In the genomic region with DNA sequence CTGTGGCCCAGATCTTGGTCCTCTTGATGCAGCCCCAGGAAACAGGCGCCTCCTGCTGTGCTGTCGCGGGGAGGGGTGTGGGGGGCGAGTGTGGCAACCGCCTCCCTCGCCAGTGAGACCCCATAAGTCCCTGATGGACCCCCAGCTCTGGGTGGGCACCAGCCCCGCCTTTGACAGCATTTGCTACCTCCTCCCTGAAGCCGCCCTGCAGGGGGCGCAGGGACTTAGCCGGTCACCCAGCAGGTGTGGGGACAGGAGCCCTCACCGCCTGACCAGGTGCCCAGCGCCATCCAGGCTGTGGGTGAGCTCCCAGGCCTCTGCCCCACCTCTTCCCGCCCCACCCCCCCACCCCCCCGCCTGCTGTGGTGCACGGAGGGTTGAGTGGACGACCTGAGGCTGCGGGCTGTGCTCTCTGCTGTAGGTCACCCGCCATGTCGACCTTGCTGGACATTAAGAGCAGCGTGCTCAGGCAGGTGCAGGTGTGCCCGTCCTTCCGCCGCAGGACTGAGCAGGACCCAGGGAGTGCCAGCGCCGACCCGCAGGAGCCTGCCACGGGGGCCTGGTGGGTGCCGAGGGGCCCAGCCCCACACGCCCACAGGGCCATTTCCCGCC, we compare ENCODE assay signal across 2 cellular contexts.
TF ChIP-seq lines count a peak whose summit lies in the region.

No MANE protein-coding gene starts in this region.

TF ChIP-seq in SK-N-SH, 30 proteins besides CTCF, POLR2A, EP300 and RAD21 (continued from another document):
- TF ChIP-seq, protein P1, sequence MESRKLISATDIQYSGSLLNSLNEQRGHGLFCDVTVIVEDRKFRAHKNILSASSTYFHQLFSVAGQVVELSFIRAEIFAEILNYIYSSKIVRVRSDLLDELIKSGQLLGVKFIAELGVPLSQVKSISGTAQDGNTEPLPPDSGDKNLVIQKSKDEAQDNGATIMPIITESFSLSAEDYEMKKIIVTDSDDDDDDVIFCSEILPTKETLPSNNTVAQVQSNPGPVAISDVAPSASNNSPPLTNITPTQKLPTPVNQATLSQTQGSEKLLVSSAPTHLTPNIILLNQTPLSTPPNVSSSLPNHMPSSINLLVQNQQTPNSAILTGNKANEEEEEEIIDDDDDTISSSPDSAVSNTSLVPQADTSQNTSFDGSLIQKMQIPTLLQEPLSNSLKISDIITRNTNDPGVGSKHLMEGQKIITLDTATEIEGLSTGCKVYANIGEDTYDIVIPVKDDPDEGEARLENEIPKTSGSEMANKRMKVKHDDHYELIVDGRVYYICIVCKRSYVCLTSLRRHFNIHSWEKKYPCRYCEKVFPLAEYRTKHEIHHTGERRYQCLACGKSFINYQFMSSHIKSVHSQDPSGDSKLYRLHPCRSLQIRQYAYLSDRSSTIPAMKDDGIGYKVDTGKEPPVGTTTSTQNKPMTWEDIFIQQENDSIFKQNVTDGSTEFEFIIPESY (IDR thresholded peaks at IDR 0.05; ENCODE audit: borderline replicate concordance, low read depth), result no peak
- no peak for TF ChIP-seq SIN3A (IDR thresholded peaks at IDR 0.05; ENCODE audit: borderline replicate concordance, low read depth, low read length)
- TF ChIP-seq, protein P2, sequence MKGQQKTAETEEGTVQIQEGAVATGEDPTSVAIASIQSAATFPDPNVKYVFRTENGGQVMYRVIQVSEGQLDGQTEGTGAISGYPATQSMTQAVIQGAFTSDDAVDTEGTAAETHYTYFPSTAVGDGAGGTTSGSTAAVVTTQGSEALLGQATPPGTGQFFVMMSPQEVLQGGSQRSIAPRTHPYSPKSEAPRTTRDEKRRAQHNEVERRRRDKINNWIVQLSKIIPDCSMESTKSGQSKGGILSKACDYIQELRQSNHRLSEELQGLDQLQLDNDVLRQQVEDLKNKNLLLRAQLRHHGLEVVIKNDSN (IDR thresholded peaks at IDR 0.05; ENCODE audit: borderline replicate concordance, low read depth), result no peak
- TF ChIP-seq, protein P3, sequence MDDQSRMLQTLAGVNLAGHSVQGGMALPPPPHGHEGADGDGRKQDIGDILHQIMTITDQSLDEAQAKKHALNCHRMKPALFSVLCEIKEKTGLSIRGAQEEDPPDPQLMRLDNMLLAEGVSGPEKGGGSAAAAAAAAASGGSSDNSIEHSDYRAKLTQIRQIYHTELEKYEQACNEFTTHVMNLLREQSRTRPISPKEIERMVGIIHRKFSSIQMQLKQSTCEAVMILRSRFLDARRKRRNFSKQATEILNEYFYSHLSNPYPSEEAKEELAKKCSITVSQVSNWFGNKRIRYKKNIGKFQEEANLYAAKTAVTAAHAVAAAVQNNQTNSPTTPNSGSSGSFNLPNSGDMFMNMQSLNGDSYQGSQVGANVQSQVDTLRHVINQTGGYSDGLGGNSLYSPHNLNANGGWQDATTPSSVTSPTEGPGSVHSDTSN (IDR thresholded peaks at IDR 0.05), result no peak
- TF ChIP-seq RXRA (IDR thresholded peaks at IDR 0.05; ENCODE audit: borderline replicate concordance, low read depth), result no peak
- no peak for TF ChIP-seq MXI1 (IDR thresholded peaks at IDR 0.05; ENCODE audit: low read depth, low read length)
- TF ChIP-seq EZH2phosphoT487 (IDR thresholded peaks at IDR 0.05; ENCODE audit: borderline replicate concordance, low read depth), result no peak

TF ChIP-seq in SK-N-SH treated with all-trans-retinoic acid at 6 μM for 48 hours, 23 proteins besides CTCF, POLR2A, EP300 and RAD21 (continued from another document):
- TF ChIP-seq, protein P4, sequence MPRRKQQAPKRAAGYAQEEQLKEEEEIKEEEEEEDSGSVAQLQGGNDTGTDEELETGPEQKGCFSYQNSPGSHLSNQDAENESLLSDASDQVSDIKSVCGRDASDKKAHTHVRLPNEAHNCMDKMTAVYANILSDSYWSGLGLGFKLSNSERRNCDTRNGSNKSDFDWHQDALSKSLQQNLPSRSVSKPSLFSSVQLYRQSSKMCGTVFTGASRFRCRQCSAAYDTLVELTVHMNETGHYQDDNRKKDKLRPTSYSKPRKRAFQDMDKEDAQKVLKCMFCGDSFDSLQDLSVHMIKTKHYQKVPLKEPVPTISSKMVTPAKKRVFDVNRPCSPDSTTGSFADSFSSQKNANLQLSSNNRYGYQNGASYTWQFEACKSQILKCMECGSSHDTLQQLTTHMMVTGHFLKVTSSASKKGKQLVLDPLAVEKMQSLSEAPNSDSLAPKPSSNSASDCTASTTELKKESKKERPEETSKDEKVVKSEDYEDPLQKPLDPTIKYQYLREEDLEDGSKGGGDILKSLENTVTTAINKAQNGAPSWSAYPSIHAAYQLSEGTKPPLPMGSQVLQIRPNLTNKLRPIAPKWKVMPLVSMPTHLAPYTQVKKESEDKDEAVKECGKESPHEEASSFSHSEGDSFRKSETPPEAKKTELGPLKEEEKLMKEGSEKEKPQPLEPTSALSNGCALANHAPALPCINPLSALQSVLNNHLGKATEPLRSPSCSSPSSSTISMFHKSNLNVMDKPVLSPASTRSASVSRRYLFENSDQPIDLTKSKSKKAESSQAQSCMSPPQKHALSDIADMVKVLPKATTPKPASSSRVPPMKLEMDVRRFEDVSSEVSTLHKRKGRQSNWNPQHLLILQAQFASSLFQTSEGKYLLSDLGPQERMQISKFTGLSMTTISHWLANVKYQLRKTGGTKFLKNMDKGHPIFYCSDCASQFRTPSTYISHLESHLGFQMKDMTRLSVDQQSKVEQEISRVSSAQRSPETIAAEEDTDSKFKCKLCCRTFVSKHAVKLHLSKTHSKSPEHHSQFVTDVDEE (CRISPR knock-in tag; IDR thresholded peaks at IDR 0.05), result no peak
- TF ChIP-seq, protein P5, sequence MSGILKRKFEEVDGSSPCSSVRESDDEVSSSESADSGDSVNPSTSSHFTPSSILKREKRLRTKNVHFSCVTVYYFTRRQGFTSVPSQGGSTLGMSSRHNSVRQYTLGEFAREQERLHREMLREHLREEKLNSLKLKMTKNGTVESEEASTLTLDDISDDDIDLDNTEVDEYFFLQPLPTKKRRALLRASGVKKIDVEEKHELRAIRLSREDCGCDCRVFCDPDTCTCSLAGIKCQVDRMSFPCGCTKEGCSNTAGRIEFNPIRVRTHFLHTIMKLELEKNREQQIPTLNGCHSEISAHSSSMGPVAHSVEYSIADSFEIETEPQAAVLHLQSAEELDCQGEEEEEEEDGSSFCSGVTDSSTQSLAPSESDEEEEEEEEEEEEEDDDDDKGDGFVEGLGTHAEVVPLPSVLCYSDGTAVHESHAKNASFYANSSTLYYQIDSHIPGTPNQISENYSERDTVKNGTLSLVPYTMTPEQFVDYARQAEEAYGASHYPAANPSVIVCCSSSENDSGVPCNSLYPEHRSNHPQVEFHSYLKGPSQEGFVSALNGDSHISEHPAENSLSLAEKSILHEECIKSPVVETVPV (CRISPR knock-in tag; IDR thresholded peaks at IDR 0.05), result no peak
- TF ChIP-seq SNAI2 (CRISPR knock-in tag; IDR thresholded peaks at IDR 0.05) (no peak), RARB (CRISPR knock-in tag; IDR thresholded peaks at IDR 0.05) (no peak), OSR1 (CRISPR knock-in tag; IDR thresholded peaks at IDR 0.05) (no peak), PPARA (CRISPR knock-in tag; IDR thresholded peaks at IDR 0.05; ENCODE audit: borderline replicate concordance) (no peak), GLIS3 (CRISPR knock-in tag; IDR thresholded peaks at IDR 0.05) (no peak), BACH2 (CRISPR knock-in tag; IDR thresholded peaks at IDR 0.05; ENCODE audit: borderline replicate concordance) (no peak), ZNF565 (CRISPR knock-in tag; conservative IDR thresholded peaks at IDR 0.05; ENCODE audit: low read depth) (no peak), ZFP30 (CRISPR knock-in tag; IDR thresholded peaks at IDR 0.05) (no peak), ZFP3 (CRISPR knock-in tag; IDR thresholded peaks at IDR 0.05) (no peak), ZNF8 (CRISPR knock-in tag; IDR thresholded peaks at IDR 0.05) (no peak), TCF4 (CRISPR knock-in tag; IDR thresholded peaks at IDR 0.05; ENCODE audit: borderline replicate concordance) (no peak), TOX (CRISPR knock-in tag; IDR thresholded peaks at IDR 0.05; ENCODE audit: borderline replicate concordance) (no peak), ESRRG (CRISPR knock-in tag; IDR thresholded peaks at IDR 0.05) (no peak)
- TF ChIP-seq, protein P6, sequence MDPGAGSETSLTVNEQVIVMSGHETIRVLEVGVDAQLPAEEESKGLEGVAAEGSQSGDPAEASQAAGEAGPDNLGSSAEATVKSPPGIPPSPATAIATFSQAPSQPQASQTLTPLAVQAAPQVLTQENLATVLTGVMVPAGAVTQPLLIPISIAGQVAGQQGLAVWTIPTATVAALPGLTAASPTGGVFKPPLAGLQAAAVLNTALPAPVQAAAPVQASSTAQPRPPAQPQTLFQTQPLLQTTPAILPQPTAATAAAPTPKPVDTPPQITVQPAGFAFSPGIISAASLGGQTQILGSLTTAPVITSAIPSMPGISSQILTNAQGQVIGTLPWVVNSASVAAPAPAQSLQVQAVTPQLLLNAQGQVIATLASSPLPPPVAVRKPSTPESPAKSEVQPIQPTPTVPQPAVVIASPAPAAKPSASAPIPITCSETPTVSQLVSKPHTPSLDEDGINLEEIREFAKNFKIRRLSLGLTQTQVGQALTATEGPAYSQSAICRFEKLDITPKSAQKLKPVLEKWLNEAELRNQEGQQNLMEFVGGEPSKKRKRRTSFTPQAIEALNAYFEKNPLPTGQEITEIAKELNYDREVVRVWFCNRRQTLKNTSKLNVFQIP (CRISPR knock-in tag; IDR thresholded peaks at IDR 0.05; ENCODE audit: borderline replicate concordance, low read depth), result no peak
